ENCODE assay signal across 1 cellular context in the genomic region with DNA sequence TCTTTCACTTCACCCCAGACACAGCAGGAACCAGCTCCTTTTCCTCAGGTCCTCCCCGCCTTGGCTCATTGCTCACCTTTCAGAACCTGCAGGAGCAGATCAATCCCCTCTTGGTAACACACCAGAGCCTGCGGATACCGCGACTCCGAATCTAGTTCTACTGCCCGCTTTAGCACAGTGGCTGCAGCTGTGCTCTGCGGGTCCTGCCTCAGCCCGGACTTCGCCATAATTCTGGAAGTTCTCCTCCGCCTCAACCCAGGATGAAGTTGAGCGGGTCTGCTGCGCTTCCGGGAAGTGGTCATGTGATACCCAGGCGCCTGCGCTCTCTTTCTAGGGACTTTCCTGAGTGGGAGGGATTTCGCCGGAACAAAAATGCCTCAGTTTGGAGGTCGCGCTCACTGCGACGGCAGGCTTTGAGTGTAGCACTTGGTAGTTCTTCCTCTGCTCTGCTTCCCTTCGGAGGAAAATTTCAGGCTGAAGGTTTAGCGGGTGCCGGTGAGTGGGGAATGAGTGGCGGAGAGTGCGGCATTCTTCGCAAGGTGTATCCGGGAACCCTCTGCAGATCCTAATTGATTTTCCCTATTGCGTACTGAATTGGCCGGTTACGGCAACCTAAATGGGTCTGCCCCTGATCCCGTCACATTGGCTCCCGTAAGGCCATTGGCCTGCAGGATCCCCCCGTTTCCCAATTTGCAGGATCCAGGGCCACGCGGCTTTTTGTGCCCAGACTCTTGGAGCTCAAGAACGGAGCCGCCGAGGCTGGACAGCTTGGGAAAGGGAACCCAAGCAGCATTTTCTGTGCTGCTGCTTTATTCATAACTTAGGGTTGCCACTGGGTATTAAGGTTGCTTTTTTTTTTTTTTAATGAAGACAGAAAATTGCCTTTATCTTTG.
A peak's percentile ranks its signal among the peaks of the same experiment; 100 is the strongest.
TF ChIP-seq lines count a peak whose summit lies in the region.

TSS of gene MITD1 (minus strand) at position 304 of the 893 bp plus-strand sequence. CDS start at position 227, 77 bp downstream.
TSS of gene MRPL30 (plus strand) at position 430 of the 893 bp plus-strand sequence. CDS start 5,020 bp downstream, outside the sequence.

TF ChIP-seq in GM12878, 131 proteins besides CTCF, POLR2A, EP300 and RAD21 (continued from another document and continues in another):
- TF ChIP-seq CUX1 (IDR thresholded peaks at IDR 0.05; ENCODE audit: insufficient replicate concordance, low read depth, low read length) (no peak), SUPT20H (IDR thresholded peaks at IDR 0.05; ENCODE audit: borderline replicate concordance, control insufficient read depth, low read depth, low read length) (no peak), PKNOX1 (IDR thresholded peaks at IDR 0.05) (peak; percentile 61), TCF12 (IDR thresholded peaks at IDR 0.05; ENCODE audit: low read depth, low read length) (peak; percentile 66), ASH2L (IDR thresholded peaks at IDR 0.05; ENCODE audit: borderline replicate concordance, low read depth) (no peak), ZZZ3 (IDR thresholded peaks at IDR 0.05; ENCODE audit: control insufficient read depth, insufficient read length, low read depth) (peak; percentile 57), BCL11A (IDR thresholded peaks at IDR 0.05; ENCODE audit: low read depth, low read length) (no peak), NRF1 (conservative IDR thresholded peaks at IDR 0.05; ENCODE audit: low read depth, low read length) (peak; percentile 63), CEBPB (IDR thresholded peaks at IDR 0.05; ENCODE audit: borderline replicate concordance in 1 of 2, low read depth in 2 of 2, low read length in 2 of 2) (no peak), EGR1 (IDR thresholded peaks at IDR 0.05; ENCODE audit: borderline replicate concordance in 1 of 2, low read depth in 2 of 2, low read length in 2 of 2) (peak in 1 of 2 experiments; percentile 48; a peak in 1 of 3 replicates), SREBF2 (IDR thresholded peaks at IDR 0.05; ENCODE audit: low read length) (no peak), EZH2 (IDR thresholded peaks at IDR 0.05; ENCODE audit: borderline replicate concordance, control insufficient read depth, low read depth, low read length) (no peak), SMC3 (IDR thresholded peaks at IDR 0.05; ENCODE audit: borderline replicate concordance, low read length) (no peak), SIN3A (IDR thresholded peaks at IDR 0.05; ENCODE audit: low read depth, low read length) (peak; percentile 86; the same call in 1 of the 2 replicates), JUND (IDR thresholded peaks at IDR 0.05; ENCODE audit: low read depth, low read length) (no peak), CBFB (IDR thresholded peaks at IDR 0.05; ENCODE audit: low read depth) (no peak; the same call in 1 of the 2 replicates), CBX5 (IDR thresholded peaks at IDR 0.05; ENCODE audit: low read depth) (peak; percentile 98), KDM1A (IDR thresholded peaks at IDR 0.05; ENCODE audit: borderline replicate concordance) (no peak), PML (IDR thresholded peaks at IDR 0.05; ENCODE audit: low read length) (peak; percentile 97), NKRF (conservative IDR thresholded peaks at IDR 0.05) (peak; percentile 92), MYC (IDR thresholded peaks at IDR 0.05; ENCODE audit: insufficient read depth, insufficient read length, insufficient replicate concordance, low read length, severe bottlenecking) (no peak), NFXL1 (IDR thresholded peaks at IDR 0.05; ENCODE audit: borderline replicate concordance) (no peak), ZNF687 (IDR thresholded peaks at IDR 0.05) (peak; percentile 73; the same call in 1 of the 2 replicates), SPI1 (IDR thresholded peaks at IDR 0.05; ENCODE audit: borderline replicate concordance, insufficient read depth, low read depth, low read length) (no peak), NR2C2 (IDR thresholded peaks at IDR 0.05; ENCODE audit: borderline replicate concordance, control insufficient read depth, insufficient read length, low read depth) (no peak), ATF7 (IDR thresholded peaks at IDR 0.05; ENCODE audit: low read depth) (peak; percentile 77), ZNF384 (IDR thresholded peaks at IDR 0.05; ENCODE audit: borderline replicate concordance, low read depth, low read length) (no peak), WRNIP1 (IDR thresholded peaks at IDR 0.05; ENCODE audit: borderline replicate concordance, low read depth, low read length) (peak; percentile 81; the same call in 1 of the 2 replicates), CHD1 (IDR thresholded peaks at IDR 0.05; ENCODE audit: low read depth, low read length) (peak; percentile 63; the same call in 1 of the 2 replicates), ZSCAN29 (IDR thresholded peaks at IDR 0.05) (no peak)
- TF ChIP-seq, protein P1, sequence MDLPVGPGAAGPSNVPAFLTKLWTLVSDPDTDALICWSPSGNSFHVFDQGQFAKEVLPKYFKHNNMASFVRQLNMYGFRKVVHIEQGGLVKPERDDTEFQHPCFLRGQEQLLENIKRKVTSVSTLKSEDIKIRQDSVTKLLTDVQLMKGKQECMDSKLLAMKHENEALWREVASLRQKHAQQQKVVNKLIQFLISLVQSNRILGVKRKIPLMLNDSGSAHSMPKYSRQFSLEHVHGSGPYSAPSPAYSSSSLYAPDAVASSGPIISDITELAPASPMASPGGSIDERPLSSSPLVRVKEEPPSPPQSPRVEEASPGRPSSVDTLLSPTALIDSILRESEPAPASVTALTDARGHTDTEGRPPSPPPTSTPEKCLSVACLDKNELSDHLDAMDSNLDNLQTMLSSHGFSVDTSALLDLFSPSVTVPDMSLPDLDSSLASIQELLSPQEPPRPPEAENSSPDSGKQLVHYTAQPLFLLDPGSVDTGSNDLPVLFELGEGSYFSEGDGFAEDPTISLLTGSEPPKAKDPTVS (IDR thresholded peaks at IDR 0.05; ENCODE audit: low read depth, low read length), result no peak
- TF ChIP-seq, protein P2, sequence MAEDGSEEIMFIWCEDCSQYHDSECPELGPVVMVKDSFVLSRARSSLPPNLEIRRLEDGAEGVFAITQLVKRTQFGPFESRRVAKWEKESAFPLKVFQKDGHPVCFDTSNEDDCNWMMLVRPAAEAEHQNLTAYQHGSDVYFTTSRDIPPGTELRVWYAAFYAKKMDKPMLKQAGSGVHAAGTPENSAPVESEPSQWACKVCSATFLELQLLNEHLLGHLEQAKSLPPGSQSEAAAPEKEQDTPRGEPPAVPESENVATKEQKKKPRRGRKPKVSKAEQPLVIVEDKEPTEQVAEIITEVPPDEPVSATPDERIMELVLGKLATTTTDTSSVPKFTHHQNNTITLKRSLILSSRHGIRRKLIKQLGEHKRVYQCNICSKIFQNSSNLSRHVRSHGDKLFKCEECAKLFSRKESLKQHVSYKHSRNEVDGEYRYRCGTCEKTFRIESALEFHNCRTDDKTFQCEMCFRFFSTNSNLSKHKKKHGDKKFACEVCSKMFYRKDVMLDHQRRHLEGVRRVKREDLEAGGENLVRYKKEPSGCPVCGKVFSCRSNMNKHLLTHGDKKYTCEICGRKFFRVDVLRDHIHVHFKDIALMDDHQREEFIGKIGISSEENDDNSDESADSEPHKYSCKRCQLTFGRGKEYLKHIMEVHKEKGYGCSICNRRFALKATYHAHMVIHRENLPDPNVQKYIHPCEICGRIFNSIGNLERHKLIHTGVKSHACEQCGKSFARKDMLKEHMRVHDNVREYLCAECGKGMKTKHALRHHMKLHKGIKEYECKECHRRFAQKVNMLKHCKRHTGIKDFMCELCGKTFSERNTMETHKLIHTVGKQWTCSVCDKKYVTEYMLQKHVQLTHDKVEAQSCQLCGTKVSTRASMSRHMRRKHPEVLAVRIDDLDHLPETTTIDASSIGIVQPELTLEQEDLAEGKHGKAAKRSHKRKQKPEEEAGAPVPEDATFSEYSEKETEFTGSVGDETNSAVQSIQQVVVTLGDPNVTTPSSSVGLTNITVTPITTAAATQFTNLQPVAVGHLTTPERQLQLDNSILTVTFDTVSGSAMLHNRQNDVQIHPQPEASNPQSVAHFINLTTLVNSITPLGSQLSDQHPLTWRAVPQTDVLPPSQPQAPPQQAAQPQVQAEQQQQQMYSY (CRISPR knock-in tag; IDR thresholded peaks at IDR 0.05), result no peak
- TF ChIP-seq, protein P3, sequence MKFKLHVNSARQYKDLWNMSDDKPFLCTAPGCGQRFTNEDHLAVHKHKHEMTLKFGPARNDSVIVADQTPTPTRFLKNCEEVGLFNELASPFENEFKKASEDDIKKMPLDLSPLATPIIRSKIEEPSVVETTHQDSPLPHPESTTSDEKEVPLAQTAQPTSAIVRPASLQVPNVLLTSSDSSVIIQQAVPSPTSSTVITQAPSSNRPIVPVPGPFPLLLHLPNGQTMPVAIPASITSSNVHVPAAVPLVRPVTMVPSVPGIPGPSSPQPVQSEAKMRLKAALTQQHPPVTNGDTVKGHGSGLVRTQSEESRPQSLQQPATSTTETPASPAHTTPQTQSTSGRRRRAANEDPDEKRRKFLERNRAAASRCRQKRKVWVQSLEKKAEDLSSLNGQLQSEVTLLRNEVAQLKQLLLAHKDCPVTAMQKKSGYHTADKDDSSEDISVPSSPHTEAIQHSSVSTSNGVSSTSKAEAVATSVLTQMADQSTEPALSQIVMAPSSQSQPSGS (IDR thresholded peaks at IDR 0.05; ENCODE audit: low read length), result peak; percentile 41; the same call in 1 of the 2 replicates
